ENCODE assay signal across 25 cellular contexts in genomic region chr21:46561448-46562095, GRCh38. TPM values are rescaled to one million over a fixed set of nuclear protein-coding genes. Genes with fewer than 3 reads are reported as not detected.
DNase-seq lines count a peak whose midpoint lies in the region; ATAC-seq and TF ChIP-seq lines count a peak whose summit lies in the region.
"Had no signal": no experiment of that assay in that cellular context is flagged by ENCODE, and none has a peak within 500 bp of the region (broad histone marks: within the 10 kb centered on the region; RNA-seq: fewer than 3 reads in every experiment).

No MANE protein-coding gene starts in this region.

- no peak overlapping the region for H4K91ac ChIP-seq in neuronal stem cell (ENCODE audit: low read depth, low read length, poor library complexity)

- H3K4me1 ChIP-seq in esophagus muscularis mucosa (peaks cover 0 to 8% (median 0%) of the 10 kb centered on the region in 4 donors), tibial nerve (no peaks in the 10 kb centered on the region), neuronal stem cell (ENCODE audit: control insufficient read depth in 2 of 2, insufficient read depth in 1 of 2, low read depth in 1 of 2, low read length in 2 of 2) (peaks cover 0 to 9% of the 10 kb centered on the region in 2 donors)
- H3K4me1 ChIP-seq: left lung, SJSA1, suprapubic skin, vagina had no signal

- 94% methylated on average over 19 of the region's 19 CpGs for WGBS in esophagus muscularis mucosa
- WGBS in tibial nerve, 2 donors, result 94 to 96% methylated on average over 19 of the region's 19 CpGs
- WGBS in neuronal stem cell (ENCODE audit: extremely low coverage in 2 of 2, insufficient read length in 2 of 2, insufficient replicate concordance in 1 of 2), 2 donors, result no CpG with 5 or more reads among the region's 19 CpGs

- no peaks in the 10 kb centered on the region for H3K27me3 Mint-ChIP-seq in activated naive CD4-positive, alpha-beta T cell treated with anti-CD3 and anti-CD28 coated beads, Interleukin-2, amount 10 ng/mL, durations not matched to agents 7 days and 5 days
- H3K27me3 Mint-ChIP-seq in T-cell, result no peaks in the 10 kb centered on the region

- H2BK15ac ChIP-seq in neuronal stem cell (ENCODE audit: low read length), result no peak overlapping the region

- TF ChIP-seq CTCF in esophagus muscularis mucosa (IDR thresholded peaks at IDR 0.05) (no peak), tibial nerve (IDR thresholded peaks at IDR 0.05) (no peak)

- peaks cover 77% of the 10 kb centered on the region for H3K36me3 Mint-ChIP-seq in activated naive CD4-positive, alpha-beta T cell treated with anti-CD3 and anti-CD28 coated beads, Interleukin-2, amount 10 ng/mL, durations not matched to agents 7 days and 5 days
- H3K36me3 Mint-ChIP-seq in T-cell, result peaks cover 62% of the 10 kb centered on the region

- TF ChIP-seq POLR2A in esophagus muscularis mucosa (IDR thresholded peaks at IDR 0.05; ENCODE audit: low read depth), result no peak
- no peak for TF ChIP-seq POLR2A in tibial nerve (IDR thresholded peaks at IDR 0.05)

- CTCF ChIA-PET in activated naive CD4-positive, alpha-beta T cell treated with anti-CD3 and anti-CD28 coated beads, Interleukin-2, amount 10 ng/mL, durations not matched to agents 7 days and 5 days (lab: Charles Lee), result no interaction called here
- CTCF ChIA-PET in T-cell (lab: Charles Lee), result interaction anchor here in 1 of 2 donors (1.0 kb wide), 1 partner anchor 9 kb away, joined by 3 read pairs; no protein-coding TSS in a partner anchor

- H3K9me3 ChIP-seq in esophagus muscularis mucosa, result no peaks in the 10 kb centered on the region
- H3K9me3 ChIP-seq in tibial nerve, result no peaks in the 10 kb centered on the region
- H3K9me3 ChIP-seq in neuronal stem cell (replicated peaks in 1 of 2; ENCODE audit: control insufficient read depth in 2 of 2, insufficient read depth in 1 of 2, low read depth in 1 of 2, low read length in 2 of 2), result peaks cover 0 to 1% of the 10 kb centered on the region in 2 donors
- H3K9me3 ChIP-seq: heart right ventricle, left lung, SJSA1, suprapubic skin, vagina had no signal

- H3K18ac ChIP-seq in neuronal stem cell (ENCODE audit: low read length), result no peak overlapping the region

- no peaks in the 10 kb centered on the region for H3K9me3 Mint-ChIP-seq in activated naive CD4-positive, alpha-beta T cell treated with anti-CD3 and anti-CD28 coated beads, Interleukin-2, amount 10 ng/mL, durations not matched to agents 7 days and 5 days
- H3K9me3 Mint-ChIP-seq in T-cell, result no peaks in the 10 kb centered on the region
- H3K9me3 Mint-ChIP-seq: mesothelial cell of epicardium, nephron had no signal

- no peak overlapping the region for H2BK5ac ChIP-seq in neuronal stem cell (ENCODE audit: low read length)

- no peak overlapping the region for H3K4me2 ChIP-seq in neuronal stem cell (ENCODE audit: insufficient read depth, low read length, poor library complexity, severe bottlenecking)
- H3K4me2 ChIP-seq: KMS-11 had no signal

- H4K8ac ChIP-seq in neuronal stem cell (ENCODE audit: low read depth, low read length), result no peak overlapping the region

- H3K4me3 ChIP-seq in esophagus muscularis mucosa (no peak overlapping the region), tibial nerve (no peak overlapping the region), neuronal stem cell (ENCODE audit: low read length in 2 of 2) (no peak overlapping the region)
- H3K4me3 ChIP-seq: cardiac muscle cell, GM12878, heart right ventricle, left lung, SJSA1, suprapubic skin, vagina had no signal

- intact Hi-C loops in esophagus muscularis mucosa (cut with DNase I), result no loop called here

- no peak for TF ChIP-seq EP300 in esophagus muscularis mucosa (IDR thresholded peaks at IDR 0.05)
- TF ChIP-seq EP300 in tibial nerve (IDR thresholded peaks at IDR 0.05), result no peak

- ATAC-seq in T-cell (replicated peaks in 1 of 4) (peak in 1 of 4 experiments; percentile 9), HG03342 (IDR thresholded peaks at IDR 0.05; ENCODE audit: unreplicated experiment) (no peak)
- ATAC-seq: GM12878, heart right ventricle, left lung, sciatic nerve had no signal

- no peak overlapping the region for H3K9ac ChIP-seq in neuronal stem cell (ENCODE audit: low read depth, low read length, poor library complexity)
- H3K9ac ChIP-seq: KMS-11 had no signal

- DNase-seq in activated naive CD4-positive, alpha-beta T cell treated with anti-CD3 and anti-CD28 coated beads, Interleukin-2, amount 10 ng/mL, durations not matched to agents 7 days and 5 days, result no peak
- DNase-seq in activated naive CD4-positive, alpha-beta T cell (lab: John Stamatoyannopoulos, UW), result no peak
- DNase-seq in T-cell (peak in 8 of 34 experiments; percentile 15 to 57 (median 22)), esophagus muscularis mucosa (ENCODE audit: extremely low spot score) (peak; percentile 85), tibial nerve (ENCODE audit: low spot score in 2 of 2) (no peak), neuronal stem cell (ENCODE audit: low spot score) (no peak)
- DNase-seq: anterior cingulate cortex, heart right ventricle, left lung, MV-4-11, NCI-H524 treated with DMSO at 0.1 percent for 48 hours, posterior cingulate gyrus, WERI-Rb-1 had no signal

- no peak overlapping the region for H3K23ac ChIP-seq in neuronal stem cell (ENCODE audit: low read depth, low read length, poor library complexity)

- no peaks in the 10 kb centered on the region for H3K27me3 ChIP-seq in esophagus muscularis mucosa
- H3K27me3 ChIP-seq in tibial nerve, result no peaks in the 10 kb centered on the region
- no peaks in the 10 kb centered on the region for H3K27me3 ChIP-seq in neuronal stem cell (ENCODE audit: control insufficient read depth in 3 of 3, insufficient read depth in 3 of 3, low read depth in 1 of 3, low read length in 3 of 3)
- H3K27me3 ChIP-seq: cardiac muscle cell, heart right ventricle, left lung, SJSA1, suprapubic skin, vagina had no signal

- H3K36me3 ChIP-seq in esophagus muscularis mucosa, result peaks cover 46 to 100% (median 90%) of the 10 kb centered on the region in 4 donors
- H3K36me3 ChIP-seq in tibial nerve, result peaks cover 0 to 94% (median 7%) of the 10 kb centered on the region in 3 donors
- H3K36me3 ChIP-seq in neuronal stem cell (replicated peaks in 1 of 2; ENCODE audit: control insufficient read depth in 2 of 2, insufficient read depth in 2 of 2, low read length in 2 of 2), result peaks cover 56 to 97% of the 10 kb centered on the region in 2 donors

- H3K14ac ChIP-seq in neuronal stem cell (ENCODE audit: low read length), result no peak overlapping the region

- H3K27ac ChIP-seq in esophagus muscularis mucosa (replicated peaks in 1 of 4), result no peak overlapping the region
- H3K27ac ChIP-seq in tibial nerve, result no peak overlapping the region
- H3K27ac ChIP-seq in neuronal stem cell (replicated peaks; ENCODE audit: low read length), result no peak overlapping the region
- H3K27ac ChIP-seq: cardiac muscle cell, KMS-11, left lung, SJSA1, suprapubic skin, vagina, WERI-Rb-1 had no signal

- H2BK12ac ChIP-seq in neuronal stem cell (ENCODE audit: low read length), result no peak overlapping the region

- no peak overlapping the region for H3K4ac ChIP-seq in neuronal stem cell (ENCODE audit: low read length)

- H3K4me3 Mint-ChIP-seq in activated naive CD4-positive, alpha-beta T cell treated with anti-CD3 and anti-CD28 coated beads, Interleukin-2, amount 10 ng/mL, durations not matched to agents 7 days and 5 days, result no peak overlapping the region
- peak overlapping the region in 2 of 3 donors; percentile 73 to 80 for H3K4me3 Mint-ChIP-seq in T-cell
- H3K4me3 Mint-ChIP-seq: mesothelial cell of epicardium, nephron had no signal

- peak overlapping the region; percentile 99 for H3K27ac Mint-ChIP-seq in activated naive CD4-positive, alpha-beta T cell treated with anti-CD3 and anti-CD28 coated beads, Interleukin-2, amount 10 ng/mL, durations not matched to agents 7 days and 5 days
- peak overlapping the region; percentile 98 to 100 for H3K27ac Mint-ChIP-seq in T-cell
- H3K27ac Mint-ChIP-seq: mesothelial cell of epicardium, nephron had no signal

- no peak overlapping the region for H2BK120ac ChIP-seq in neuronal stem cell (ENCODE audit: low read depth, low read length)

- no peak overlapping the region for H2AK5ac ChIP-seq in neuronal stem cell (ENCODE audit: low read depth, low read length)

- H2AFZ ChIP-seq in neuronal stem cell (ENCODE audit: low read length), result no peak overlapping the region

- no peaks in the 10 kb centered on the region for H3K79me1 ChIP-seq in neuronal stem cell (ENCODE audit: low read depth, low read length)

- POLR2A ChIA-PET in T-cell (lab: Charles Lee), result interaction anchor here (0.6 to 3.4 kb wide), 4 partner anchors 9 to 75 kb away, joined by 3 to 11 read pairs (median 3); partner anchors contain the start of gene PRMT2 (in 1 of the 2)

- H3K4me1 Mint-ChIP-seq in activated naive CD4-positive, alpha-beta T cell treated with anti-CD3 and anti-CD28 coated beads, Interleukin-2, amount 10 ng/mL, durations not matched to agents 7 days and 5 days, result peaks cover 67% of the 10 kb centered on the region
- peaks cover 70 to 83% (median 74%) of the 10 kb centered on the region in 3 donors for H3K4me1 Mint-ChIP-seq in T-cell
- H3K4me1 Mint-ChIP-seq: mesothelial cell of epicardium had no signal

RNA-seq across cellular contexts. Expression of gene S100B, which starts 43.3 kb away (rescaled TPM):
- 10 to 100 TPM in 2 of 5 donors, 1 to 10 TPM in 2, under 1 TPM in 1; 0.49 to 11.4 (median 8.9) TPM for total RNA-seq in T-cell
- 10 to 100 TPM; 16.0 to 38.2 (median 30.7) TPM for total RNA-seq in esophagus muscularis mucosa
- 1,000 to 10,000 TPM in 1 of 4 donors, 100 to 1,000 TPM in 3; 260 to 1,153 (median 828) TPM for total RNA-seq in tibial nerve
- polyA plus RNA-seq in neuronal stem cell (2013, experiment 1 of 2), result 1.1 TPM
- polyA plus RNA-seq in neuronal stem cell (2013, experiment 2 of 2), result 0.96 TPM
- total RNA-seq: dermis microvascular lymphatic vessel endothelial cell; SJSA1; T-helper 2 cell treated with Interferon-gamma antibody and Interleukin-4, amounts not matched to agents 100 ng/mL and 5 ng/mL, for 36 hours had no signal

Comparison
In these comparisons a context has a peak if more than half of its experiments do, and no peak if none do; other contexts are left out.
1. RNA of gene S100B, which starts 43.3 kb away (total RNA-seq): 260 to 1,153 TPM in tibial nerve; 16.0 to 38.2 TPM in esophagus muscularis mucosa and 0.49 to 11.4 TPM in T-cell; every median in the first group is over 4 times any median in the second.